In the genomic region with DNA sequence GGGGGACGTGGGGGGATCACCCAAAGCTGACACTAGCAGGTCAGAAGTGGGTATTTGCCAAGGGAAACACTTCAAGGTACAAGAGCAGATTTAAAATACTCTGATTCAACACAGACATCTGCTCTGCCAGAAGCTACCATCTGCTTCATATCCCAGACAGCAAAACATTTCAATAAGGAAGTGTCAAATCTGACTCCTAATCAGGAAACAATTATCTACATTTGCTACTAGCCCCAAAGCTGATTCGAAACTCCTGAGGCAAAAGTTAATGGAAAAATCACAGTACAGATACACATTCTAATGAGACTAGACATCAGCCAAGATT, we compare ENCODE assay signal across 14 cellular contexts. TPM values are rescaled to one million over a fixed set of nuclear protein-coding genes. Genes with fewer than 3 reads are reported as not detected.
DNase-seq lines count a peak whose midpoint lies in the region; ATAC-seq and TF ChIP-seq lines count a peak whose summit lies in the region.
"Had no signal": no experiment of that assay in that cellular context is flagged by ENCODE, and none has a peak within 500 bp of the region (broad histone marks: within the 10 kb centered on the region; RNA-seq: fewer than 3 reads in every experiment).

No MANE protein-coding gene starts in this region.

- no peak overlapping the region for H2BK12ac ChIP-seq in neuronal stem cell (ENCODE audit: low read length)

- no peak overlapping the region for H3K23ac ChIP-seq in neuronal stem cell (ENCODE audit: low read depth, low read length, poor library complexity)

- H3K14ac ChIP-seq in neuronal stem cell (ENCODE audit: low read length), result no peak overlapping the region

- H3K9me3 ChIP-seq in left ventricle myocardium inferior (replicated peaks) (no peaks in the 10 kb centered on the region), MG63 (no peaks in the 10 kb centered on the region), neuronal stem cell (replicated peaks in 1 of 2; ENCODE audit: control insufficient read depth in 2 of 2, insufficient read depth in 1 of 2, low read depth in 1 of 2, low read length in 2 of 2) (no peaks in the 10 kb centered on the region)
- H3K9me3 ChIP-seq: Peyer's patch had no signal

- no peak overlapping the region for H2AFZ ChIP-seq in neuronal stem cell (ENCODE audit: low read length)

- H4K91ac ChIP-seq in neuronal stem cell (ENCODE audit: low read depth, low read length, poor library complexity), result no peak overlapping the region

- no peak overlapping the region for H2BK15ac ChIP-seq in neuronal stem cell (ENCODE audit: low read length)

- H3K18ac ChIP-seq in neuronal stem cell (ENCODE audit: low read length), result no peak overlapping the region

- DNase-seq in left ventricle myocardium inferior (no peak), Right ventricle myocardium inferior (ENCODE audit: missing footprints) (no peak), NCI-H774 (lab: John Stamatoyannopoulos, UW) (peak; percentile 53), fibroblast of the aortic adventitia (ENCODE audit: low read depth) (peak; percentile 42), MG63 (no peak), cerebellar nuclear complex (lab: John Stamatoyannopoulos, UW) (no peak), neuronal stem cell (ENCODE audit: low spot score) (no peak)
- DNase-seq: activated CD4-positive, alpha-beta T cell treated with anti-CD3 and anti-CD28 coated beads for 36 hours; activated T-cell treated with anti-CD3 and anti-CD28 coated beads, Interleukin-2, amount 50 U/mL, for 4 hours; NCI-H187 treated with DMSO at 0.1 percent for 48 hours; Peyer's patch; stimulated activated CD4-positive, alpha-beta T cell treated with anti-CD3 and anti-CD28 coated beads, Interleukin-1b, Interleukin-23, amount 100 ng/mL, for 48 hours had no signal

- H3K9ac ChIP-seq in neuronal stem cell (ENCODE audit: low read depth, low read length, poor library complexity), result no peak overlapping the region

- TF ChIP-seq CTCF in left ventricle myocardium inferior (IDR thresholded peaks at IDR 0.05; ENCODE audit: borderline replicate concordance) (no peak), fibroblast of the aortic adventitia (IDR thresholded peaks at IDR 0.05; ENCODE audit: insufficient read depth, low read length) (no peak)

- H2BK5ac ChIP-seq in neuronal stem cell (ENCODE audit: low read length), result no peak overlapping the region

- whole genome bisulfite sequencing in neuronal stem cell (ENCODE audit: extremely low coverage in 2 of 2, insufficient read length in 2 of 2, insufficient replicate concordance in 1 of 2), 2 donors, result no CpG with 5 or more reads among the region's 2 CpGs

- H3K4me3 ChIP-seq in left ventricle myocardium inferior, result no peak overlapping the region
- no peak overlapping the region for H3K4me3 ChIP-seq in fibroblast of the aortic adventitia (ENCODE audit: low read depth, low read length)
- H3K4me3 ChIP-seq in MG63, result no peak overlapping the region
- H3K4me3 ChIP-seq in neuronal stem cell (ENCODE audit: low read length in 2 of 2), result no peak overlapping the region
- H3K4me3 ChIP-seq: coronary artery, Peyer's patch had no signal

- H3K27ac ChIP-seq in left ventricle myocardium inferior (replicated peaks), result peak overlapping the region; percentile 39
- H3K27ac ChIP-seq in neuronal stem cell (replicated peaks; ENCODE audit: low read length), result no peak overlapping the region
- H3K27ac ChIP-seq: coronary artery had no signal

- ATAC-seq in Right ventricle myocardium inferior, result no peak
- ATAC-seq in HG02973 (IDR thresholded peaks at IDR 0.05; ENCODE audit: unreplicated experiment), result no peak
- ATAC-seq: activated CD4-positive, alpha-beta T cell treated with anti-CD3 and anti-CD28 coated beads for 36 hours; activated T-cell treated with anti-CD3 and anti-CD28 coated beads, Interleukin-2, amount 50 U/mL, for 4 hours had no signal

- peaks cover 65% of the 10 kb centered on the region for H3K4me1 ChIP-seq in left ventricle myocardium inferior
- H3K4me1 ChIP-seq in neuronal stem cell (ENCODE audit: control insufficient read depth in 2 of 2, insufficient read depth in 1 of 2, low read depth in 1 of 2, low read length in 2 of 2), result peaks cover 7 to 15% of the 10 kb centered on the region in 2 donors

- no peak overlapping the region for H2BK120ac ChIP-seq in neuronal stem cell (ENCODE audit: low read depth, low read length)

- H3K4ac ChIP-seq in neuronal stem cell (ENCODE audit: low read length), result no peak overlapping the region

- no peak overlapping the region for H3K4me2 ChIP-seq in neuronal stem cell (ENCODE audit: insufficient read depth, low read length, poor library complexity, severe bottlenecking)

- H3K27me3 ChIP-seq in left ventricle myocardium inferior (ENCODE audit: low read depth) (no peaks in the 10 kb centered on the region), MG63 (no peaks in the 10 kb centered on the region), neuronal stem cell (ENCODE audit: control insufficient read depth in 3 of 3, insufficient read depth in 3 of 3, low read depth in 1 of 3, low read length in 3 of 3) (no peaks in the 10 kb centered on the region)
- H3K27me3 ChIP-seq: Peyer's patch had no signal

- no peak overlapping the region for H4K8ac ChIP-seq in neuronal stem cell (ENCODE audit: low read depth, low read length)

- H3K36me3 ChIP-seq in left ventricle myocardium inferior (no peaks in the 10 kb centered on the region), MG63 (no peaks in the 10 kb centered on the region), neuronal stem cell (replicated peaks in 1 of 2; ENCODE audit: control insufficient read depth in 2 of 2, insufficient read depth in 2 of 2, low read length in 2 of 2) (no peaks in the 10 kb centered on the region)
- H3K36me3 ChIP-seq: Peyer's patch had no signal

- intact Hi-C loops in left ventricle myocardium inferior (cut with micrococcal nuclease), result no loop called here
- intact Hi-C loops in Right ventricle myocardium inferior (cut with DNase I), result loop anchor here (5.0 kb wide), 2 partner anchors 39 to 54 kb away; no protein-coding TSS in a partner anchor

- no peaks in the 10 kb centered on the region for H3K79me1 ChIP-seq in neuronal stem cell (ENCODE audit: low read depth, low read length)

- H2AK5ac ChIP-seq in neuronal stem cell (ENCODE audit: low read depth, low read length), result no peak overlapping the region

RNA-seq across cellular contexts. Expression of a gene that starts 48.9 kb away (rescaled TPM):
- total RNA-seq in left ventricle myocardium inferior (29.6 TPM), Right ventricle myocardium inferior (34.6 TPM), fibroblast of the aortic adventitia (ENCODE audit: low replicate concordance) (42.1 and 86.8 TPM in 2 replicates)
- total RNA-seq in MG63 (2014; rRNA removed; shearing (Covaris generic); ENCODE audit: low replicate concordance), result 50.0 and 52.6 TPM in 2 replicates
- polyA plus RNA-seq in neuronal stem cell (2013, experiment 1 of 2), result 41.6 TPM
- 42.6 TPM for polyA plus RNA-seq in neuronal stem cell (2013, experiment 2 of 2)

Comparison
In these comparisons a context has a peak if more than half of its experiments do, and no peak if none do; other contexts are left out.
1. DNase-seq: peak in NCI-H774 (single experiment) and fibroblast of the aortic adventitia (single experiment); none in left ventricle myocardium inferior (single experiment), Right ventricle myocardium inferior (single experiment), MG63 (single experiment), cerebellar nuclear complex (0 of 2) and neuronal stem cell (single experiment).